2 cellular contexts compared by ENCODE assay signal in the genomic region with DNA sequence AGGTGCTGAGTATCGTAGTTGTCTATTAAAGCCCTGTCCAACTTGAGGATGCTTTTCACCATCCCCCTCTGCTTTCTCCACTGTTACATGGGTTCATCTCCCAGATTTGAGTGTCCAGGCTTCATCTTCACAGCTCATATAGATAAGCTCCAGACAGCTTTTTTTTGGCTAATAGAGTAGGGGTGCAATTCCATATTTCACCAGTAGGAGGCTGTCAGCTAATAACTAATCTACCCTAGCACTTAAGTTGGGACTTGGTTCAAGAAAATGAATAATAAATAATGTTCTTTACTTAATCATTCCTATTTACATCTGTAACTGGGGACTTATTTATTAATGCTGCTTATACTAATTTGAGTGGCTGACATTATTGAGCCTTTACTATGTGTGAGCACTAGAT.
TF ChIP-seq lines count a peak whose summit lies in the region.

No MANE protein-coding gene starts in this region.

TF ChIP-seq in liver, 16 proteins besides CTCF, POLR2A, EP300 and RAD21 (continued from another document):
- TF ChIP-seq ZBTB33 (IDR thresholded peaks at IDR 0.05): no peak
- TF ChIP-seq MAX (IDR thresholded peaks at IDR 0.05): no peak
- no peak for TF ChIP-seq YY1 (IDR thresholded peaks at IDR 0.05)
- no peak for TF ChIP-seq NR2F2 (IDR thresholded peaks at IDR 0.05)
- no peak for TF ChIP-seq REST (IDR thresholded peaks at IDR 0.05)
- no peak for TF ChIP-seq JUND (IDR thresholded peaks at IDR 0.05)
- TF ChIP-seq FOXA2 (IDR thresholded peaks at IDR 0.05): no peak
- no peak for TF ChIP-seq EGR1 (IDR thresholded peaks at IDR 0.05; ENCODE audit: low read depth in 2 of 2)
- TF ChIP-seq HNF4G (IDR thresholded peaks at IDR 0.05): no peak
- no peak for TF ChIP-seq GABPA (IDR thresholded peaks at IDR 0.05 in 1 of 2, conservative IDR thresholded peaks at IDR 0.05 in 1 of 2)

TF ChIP-seq in HepG2, 621 proteins besides CTCF, POLR2A, EP300 and RAD21 (continued from another document):
- TF ChIP-seq LRRFIP1 (CRISPR knock-in tag; conservative IDR thresholded peaks at IDR 0.05): no peak
- no peak for TF ChIP-seq ZNF34 (CRISPR knock-in tag; IDR thresholded peaks at IDR 0.05; ENCODE audit: borderline replicate concordance)
- no peak for TF ChIP-seq ZSCAN12 (CRISPR knock-in tag; IDR thresholded peaks at IDR 0.05)
- TF ChIP-seq, protein P1, sequence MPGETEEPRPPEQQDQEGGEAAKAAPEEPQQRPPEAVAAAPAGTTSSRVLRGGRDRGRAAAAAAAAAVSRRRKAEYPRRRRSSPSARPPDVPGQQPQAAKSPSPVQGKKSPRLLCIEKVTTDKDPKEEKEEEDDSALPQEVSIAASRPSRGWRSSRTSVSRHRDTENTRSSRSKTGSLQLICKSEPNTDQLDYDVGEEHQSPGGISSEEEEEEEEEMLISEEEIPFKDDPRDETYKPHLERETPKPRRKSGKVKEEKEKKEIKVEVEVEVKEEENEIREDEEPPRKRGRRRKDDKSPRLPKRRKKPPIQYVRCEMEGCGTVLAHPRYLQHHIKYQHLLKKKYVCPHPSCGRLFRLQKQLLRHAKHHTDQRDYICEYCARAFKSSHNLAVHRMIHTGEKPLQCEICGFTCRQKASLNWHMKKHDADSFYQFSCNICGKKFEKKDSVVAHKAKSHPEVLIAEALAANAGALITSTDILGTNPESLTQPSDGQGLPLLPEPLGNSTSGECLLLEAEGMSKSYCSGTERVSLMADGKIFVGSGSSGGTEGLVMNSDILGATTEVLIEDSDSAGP (CRISPR knock-in tag; IDR thresholded peaks at IDR 0.05; ENCODE audit: borderline replicate concordance): no peak
- TF ChIP-seq SKI (IDR thresholded peaks at IDR 0.05; ENCODE audit: partially characterized antibody): no peak
- no peak for TF ChIP-seq ZNF878 (CRISPR knock-in tag; IDR thresholded peaks at IDR 0.05)
- TF ChIP-seq ZNF333 (CRISPR knock-in tag; IDR thresholded peaks at IDR 0.05; ENCODE audit: borderline replicate concordance): no peak
- TF ChIP-seq SNAPC2 (CRISPR knock-in tag; IDR thresholded peaks at IDR 0.05): no peak
- TF ChIP-seq ZSCAN22 (CRISPR knock-in tag; IDR thresholded peaks at IDR 0.05): no peak
- no peak for TF ChIP-seq ZNF563 (CRISPR knock-in tag; IDR thresholded peaks at IDR 0.05)
- TF ChIP-seq TGIF2 (CRISPR knock-in tag; IDR thresholded peaks at IDR 0.05): no peak
- no peak for TF ChIP-seq CAMTA2 (CRISPR knock-in tag; IDR thresholded peaks at IDR 0.05; ENCODE audit: borderline replicate concordance)
- TF ChIP-seq HMGA1 (CRISPR knock-in tag; conservative IDR thresholded peaks at IDR 0.05): no peak
- TF ChIP-seq FOSL1 (CRISPR knock-in tag; IDR thresholded peaks at IDR 0.05; ENCODE audit: borderline replicate concordance): no peak
